ENCODE assay signal across 8 cellular contexts in genomic region chrX:107675823-107676555, GRCh38. TPM values are rescaled to one million over a fixed set of nuclear protein-coding genes. Genes with fewer than 3 reads are reported as not detected.
A peak's percentile ranks its signal among the peaks of the same experiment; 100 is the strongest.
DNase-seq lines count a peak whose midpoint lies in the region; ATAC-seq and TF ChIP-seq lines count a peak whose summit lies in the region.

No MANE protein-coding gene starts in this region.

- ATAC-seq in CD4-positive, CD25-positive, alpha-beta regulatory T cell (ENCODE audit: low read depth in 2 of 2), result no peak
- ATAC-seq in stimulated activated naive B cell treated with anti-CD40 and anti-IgM and Interleukin-4, amounts not matched to agents 10 μg/mL and 1 μg/mL and 100 μg/mL, for 72 hours (replicated peaks), result no peak

- peaks cover 0 to 1% (median 0%) of the 10 kb centered on the region in 7 donors for H3K9me3 Mint-ChIP-seq in CD4-positive, CD25-positive, alpha-beta regulatory T cell
- H3K9me3 Mint-ChIP-seq in stimulated activated naive B cell treated with anti-CD40 and anti-IgM and Interleukin-4, amounts not matched to agents 10 μg/mL and 1 μg/mL and 100 μg/mL, for 72 hours, result no peaks in the 10 kb centered on the region

- peak overlapping the region; percentile 74 for H3K4me3 ChIP-seq in CD4-positive, CD25-positive, alpha-beta regulatory T cell (ENCODE audit: low read depth, low read length)
- peak overlapping the region; percentile 42 to 50 for H3K4me3 ChIP-seq in right atrium auricular region

- H3K4me3 Mint-ChIP-seq in CD4-positive, CD25-positive, alpha-beta regulatory T cell, result peak overlapping the region; percentile 88 to 96 (median 93)
- peak overlapping the region; percentile 86 to 91 for H3K4me3 Mint-ChIP-seq in stimulated activated naive B cell treated with anti-CD40 and anti-IgM and Interleukin-4, amounts not matched to agents 10 μg/mL and 1 μg/mL and 100 μg/mL, for 72 hours

- H3K4me1 ChIP-seq in CD4-positive, CD25-positive, alpha-beta regulatory T cell (ENCODE audit: control insufficient read depth, insufficient read depth, low read length, poor library complexity, severe bottlenecking), result peaks cover 66% of the 10 kb centered on the region
- H3K4me1 ChIP-seq in right atrium auricular region, result peaks cover 0 to 46% of the 10 kb centered on the region in 2 donors

- H3K27ac Mint-ChIP-seq in CD4-positive, CD25-positive, alpha-beta regulatory T cell, result peak overlapping the region; percentile 98
- peak overlapping the region; percentile 98 for H3K27ac Mint-ChIP-seq in stimulated activated naive B cell treated with anti-CD40 and anti-IgM and Interleukin-4, amounts not matched to agents 10 μg/mL and 1 μg/mL and 100 μg/mL, for 72 hours

- H3K9me3 ChIP-seq in CD4-positive, CD25-positive, alpha-beta regulatory T cell (ENCODE audit: control insufficient read depth in 2 of 2, low read length in 2 of 2), result no peaks in the 10 kb centered on the region
- no peaks in the 10 kb centered on the region for H3K9me3 ChIP-seq in right atrium auricular region

- H3K27me3 Mint-ChIP-seq in CD4-positive, CD25-positive, alpha-beta regulatory T cell, result peaks cover 7% of the 10 kb centered on the region
- peaks cover 0 to 4% of the 10 kb centered on the region in 2 donors for H3K27me3 Mint-ChIP-seq in stimulated activated naive B cell treated with anti-CD40 and anti-IgM and Interleukin-4, amounts not matched to agents 10 μg/mL and 1 μg/mL and 100 μg/mL, for 72 hours

- H3K27ac ChIP-seq in CD4-positive, CD25-positive, alpha-beta regulatory T cell (ENCODE audit: insufficient read depth, low read length, poor library complexity, severe bottlenecking), result peak overlapping the region; percentile 98
- H3K27ac ChIP-seq in right atrium auricular region, result peak overlapping the region; percentile 81 to 86

- no peaks in the 10 kb centered on the region for H3K27me3 ChIP-seq in CD4-positive, CD25-positive, alpha-beta regulatory T cell (ENCODE audit: control insufficient read depth, insufficient read depth, low read length)
- H3K27me3 ChIP-seq in right atrium auricular region, result no peaks in the 10 kb centered on the region

- H3K36me3 ChIP-seq in CD4-positive, CD25-positive, alpha-beta regulatory T cell (ENCODE audit: control insufficient read depth, insufficient read depth, low read length), result no peaks in the 10 kb centered on the region
- no peaks in the 10 kb centered on the region for H3K36me3 ChIP-seq in right atrium auricular region

- TF ChIP-seq CTCF in right atrium auricular region (IDR thresholded peaks at IDR 0.05) (no peak), GM20000 (IDR thresholded peaks at IDR 0.05; ENCODE audit: extremely low read depth, missing control alignments) (no peak)

- no peaks in the 10 kb centered on the region for H3K36me3 Mint-ChIP-seq in CD4-positive, CD25-positive, alpha-beta regulatory T cell
- H3K36me3 Mint-ChIP-seq in stimulated activated naive B cell treated with anti-CD40 and anti-IgM and Interleukin-4, amounts not matched to agents 10 μg/mL and 1 μg/mL and 100 μg/mL, for 72 hours, result peaks cover 0 to 5% of the 10 kb centered on the region in 2 donors

- peaks cover 24 to 89% (median 41%) of the 10 kb centered on the region in 4 donors for H3K4me1 Mint-ChIP-seq in CD4-positive, CD25-positive, alpha-beta regulatory T cell
- H3K4me1 Mint-ChIP-seq in stimulated activated naive B cell treated with anti-CD40 and anti-IgM and Interleukin-4, amounts not matched to agents 10 μg/mL and 1 μg/mL and 100 μg/mL, for 72 hours, result peaks cover 20 to 63% of the 10 kb centered on the region in 2 donors

- peak in 2 of 3 donors; percentile 22 to 28 for DNase-seq in CD4-positive, CD25-positive, alpha-beta regulatory T cell
- DNase-seq in NAMALWA (ENCODE audit: low spot score) (peak; percentile 70), right atrium auricular region (ENCODE audit: low spot score) (no peak), GM20000 (ENCODE audit: low spot score) (no peak), SW 1271 (lab: John Stamatoyannopoulos, UW) (no peak), SHP77 treated with DMSO at 0.1 percent for 48 hours (lab: John Stamatoyannopoulos, UW) (no peak)
- peak; percentile 12 for DNase-seq in activated naive CD4-positive, alpha-beta T cell treated with anti-CD3 and anti-CD28 coated beads, Interleukin-2, amount 50 U/mL, for 16 hours
- no peak for DNase-seq in stimulated activated naive B cell treated with anti-CD40 and anti-IgM and Interleukin-4, amounts not matched to agents 10 μg/mL and 1 μg/mL and 100 μg/mL, for 72 hours

RNA-seq across cellular contexts. Expression of gene PRPS1, which starts 47.7 kb away (rescaled TPM):
- 69.4 TPM for total RNA-seq in CD4-positive, CD25-positive, alpha-beta regulatory T cell
- polyA plus RNA-seq in CD4-positive, CD25-positive, alpha-beta regulatory T cell, result 10 to 100 TPM; 49.6 to 59.6 (median 54.7) TPM
- 10 to 100 TPM; 19.0 to 23.8 TPM for total RNA-seq in right atrium auricular region

Comparison
In these comparisons a context has a peak if more than half of its experiments do, and no peak if none do; other contexts are left out.
1. DNase-seq: peak in CD4-positive, CD25-positive, alpha-beta regulatory T cell (2 of 3), NAMALWA (single experiment) and activated naive CD4-positive, alpha-beta T cell treated with anti-CD3 and anti-CD28 coated beads, Interleukin-2, amount 50 U/mL, for 16 hours (single experiment); none in right atrium auricular region (single experiment), stimulated activated naive B cell treated with anti-CD40 and anti-IgM and Interleukin-4, amounts not matched to agents 10 μg/mL and 1 μg/mL and 100 μg/mL, for 72 hours (single experiment), GM20000 (single experiment), SW 1271 (0 of 2) and SHP77 treated with DMSO at 0.1 percent for 48 hours (single experiment).